1 cellular context compared by ENCODE assay signal in the genomic region with DNA sequence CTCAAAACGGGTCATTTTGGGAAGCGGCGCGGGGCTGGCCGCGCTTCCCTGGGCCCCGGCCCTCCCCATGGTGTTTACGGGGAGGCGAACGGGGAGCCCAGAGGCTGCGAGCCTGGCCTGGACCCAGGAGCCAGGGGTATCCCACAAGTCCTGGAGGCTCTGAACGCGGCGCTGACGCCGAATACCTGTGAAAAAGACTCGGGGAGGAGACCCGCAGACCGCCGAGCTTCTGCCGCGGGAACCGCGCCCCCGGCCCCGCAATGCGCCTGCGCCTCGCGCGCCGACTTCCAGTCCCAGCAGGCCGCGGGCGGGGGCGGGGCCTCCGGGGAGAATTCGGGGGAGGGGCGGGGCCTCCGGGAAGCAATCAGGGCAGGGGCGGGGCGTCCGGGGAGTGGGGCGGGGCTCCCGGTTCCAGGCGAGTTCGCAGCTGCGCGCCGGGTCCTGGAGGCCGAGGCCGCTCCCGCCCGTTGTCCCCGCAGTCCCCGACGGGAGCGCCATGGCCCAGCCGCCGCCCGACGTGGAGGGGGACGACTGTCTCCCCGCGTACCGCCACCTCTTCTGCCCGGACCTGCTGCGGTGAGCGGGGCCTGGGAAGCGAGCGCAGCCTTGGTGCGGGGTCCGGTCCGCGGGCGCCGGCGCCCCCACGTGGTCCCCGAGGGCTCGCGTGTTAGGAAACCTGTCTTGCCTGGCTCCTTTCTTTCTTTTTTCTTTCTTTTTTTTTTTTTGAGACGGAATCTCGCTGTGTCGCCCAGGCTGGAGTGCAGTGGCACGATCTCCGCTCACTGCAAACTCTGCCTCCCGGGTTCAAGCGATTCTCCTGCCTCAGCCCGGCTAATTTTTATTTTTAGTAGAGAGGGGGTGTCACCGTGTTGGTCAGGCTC.
TF ChIP-seq lines count a peak whose summit lies in the region.

TSS of gene DECR2 (plus strand) at position 418 of the 881 bp plus-strand sequence. CDS start at position 497, 79 bp downstream.

TF ChIP-seq in K562, 482 proteins besides CTCF, POLR2A, EP300 and RAD21 (continued from another document and continues in another):
- TF ChIP-seq RERE (CRISPR knock-in tag; IDR thresholded peaks at IDR 0.05; ENCODE audit: borderline replicate concordance) (no peak), SP1 (CRISPR knock-in tag; IDR thresholded peaks at IDR 0.05) (peak; percentile 70), ZNF165 (CRISPR knock-in tag; IDR thresholded peaks at IDR 0.05; ENCODE audit: borderline replicate concordance) (no peak), CREB1 (IDR thresholded peaks at IDR 0.05) (no peak), CREB1 (CRISPR knock-in tag; IDR thresholded peaks at IDR 0.05) (no peak), ZNF584 (CRISPR knock-in tag; IDR thresholded peaks at IDR 0.05; ENCODE audit: low read depth) (no peak), ZNF431 (CRISPR knock-in tag; IDR thresholded peaks at IDR 0.05) (0 out of 2 replicates have a peak, but pooled peaks have one; percentile 8), KAT2B (IDR thresholded peaks at IDR 0.05; ENCODE audit: low read depth, low read length) (no peak), NCOA6 (IDR thresholded peaks at IDR 0.05) (peak; percentile 95), ZNF184 (CRISPR knock-in tag; IDR thresholded peaks at IDR 0.05) (no peak), GATAD2A (IDR thresholded peaks at IDR 0.05) (0 out of 2 replicates have a peak, but pooled peaks have one; percentile 11), ZNF263 (CRISPR knock-in tag; IDR thresholded peaks at IDR 0.05; ENCODE audit: borderline replicate concordance) (peak; percentile 77; the same call in 1 of the 2 replicates), SRSF1 (IDR thresholded peaks at IDR 0.05; ENCODE audit: low read depth, low read length) (no peak), ZNF239 (CRISPR knock-in tag; IDR thresholded peaks at IDR 0.05) (no peak), BRF1 (IDR thresholded peaks at IDR 0.05; ENCODE audit: borderline replicate concordance, extremely low read depth, insufficient read length) (no peak), KAT7 (CRISPR knock-in tag; IDR thresholded peaks at IDR 0.05; ENCODE audit: borderline replicate concordance) (no peak; the same call in 1 of the 2 replicates), ZNF316 (IDR thresholded peaks at IDR 0.05) (peak; percentile 32; the same call in 1 of the 2 replicates), MCM7 (IDR thresholded peaks at IDR 0.05) (no peak), KDM2B (CRISPR knock-in tag; IDR thresholded peaks at IDR 0.05) (peak; percentile 96), POLR2B (IDR thresholded peaks at IDR 0.05; ENCODE audit: low read depth, partially characterized antibody) (peak; percentile 67), OTX1 (CRISPR knock-in tag; IDR thresholded peaks at IDR 0.05) (no peak), GATAD2B (IDR thresholded peaks at IDR 0.05; ENCODE audit: borderline replicate concordance) (no peak), MAFK (IDR thresholded peaks at IDR 0.05; ENCODE audit: low read length) (no peak), ZC3H11A (IDR thresholded peaks at IDR 0.05; ENCODE audit: low read depth, low read length) (no peak), BMI1 (IDR thresholded peaks at IDR 0.05; ENCODE audit: low read length) (no peak), TAF15 (IDR thresholded peaks at IDR 0.05; ENCODE audit: low read depth, low read length) (no peak), ZFP36 (IDR thresholded peaks at IDR 0.05; ENCODE audit: low read depth, low read length, partially characterized antibody) (no peak), CTBP1 (IDR thresholded peaks at IDR 0.05; ENCODE audit: borderline replicate concordance) (peak; percentile 51), PHTF2 (CRISPR knock-in tag; IDR thresholded peaks at IDR 0.05) (no peak), HDAC1 (IDR thresholded peaks at IDR 0.05) (peak in 1 of 2 experiments; percentile 82; a peak in 2 of 4 replicates), NCOA4 (IDR thresholded peaks at IDR 0.05; ENCODE audit: partially characterized antibody) (no peak), KLF13 (tag; IDR thresholded peaks at IDR 0.05; ENCODE audit: borderline replicate concordance, low read depth) (0 out of 2 replicates have a peak, but pooled peaks have one; percentile 38), CREB5 (CRISPR knock-in tag; IDR thresholded peaks at IDR 0.05) (no peak), U2AF1 (optimal IDR thresholded peaks at IDR 0.05; ENCODE audit: low read depth, low read length) (peak; percentile 87), ERF (CRISPR knock-in tag; IDR thresholded peaks at IDR 0.05) (peak; percentile 72; the same call in 1 of the 2 replicates), HNRNPK (IDR thresholded peaks at IDR 0.05; ENCODE audit: low read depth, low read length, poor library complexity, severe bottlenecking) (no peak), NFE2L1 (tag; IDR thresholded peaks at IDR 0.05; ENCODE audit: borderline replicate concordance, low read depth) (no peak), ZNF41 (CRISPR knock-in tag; conservative IDR thresholded peaks at IDR 0.05) (no peak), HLTF (IDR thresholded peaks at IDR 0.05) (peak; percentile 65), ARID4B (CRISPR knock-in tag; IDR thresholded peaks at IDR 0.05) (peak; percentile 77), REST (CRISPR knock-in tag; IDR thresholded peaks at IDR 0.05; ENCODE audit: low read depth) (no peak), ZNF384 (IDR thresholded peaks at IDR 0.05; ENCODE audit: low read depth, low read length) (peak; percentile 78), JUNB (CRISPR knock-in tag; conservative IDR thresholded peaks at IDR 0.05) (no peak), PHB2 (IDR thresholded peaks at IDR 0.05; ENCODE audit: low read depth) (peak; percentile 53; the same call in 1 of the 2 replicates), ZNF551 (CRISPR knock-in tag; IDR thresholded peaks at IDR 0.05) (no peak), FOSL1 (tag; conservative IDR thresholded peaks at IDR 0.05) (no peak), NR1H2 (CRISPR knock-in tag; IDR thresholded peaks at IDR 0.05) (no peak), GABPA (tag; conservative IDR thresholded peaks at IDR 0.05; ENCODE audit: low read depth) (peak; percentile 36; the same call in 1 of the 2 replicates), ZBED1 (IDR thresholded peaks at IDR 0.05) (no peak), MXI1 (IDR thresholded peaks at IDR 0.05; ENCODE audit: low read depth, low read length) (no peak), CBX1 (IDR thresholded peaks at IDR 0.05; ENCODE audit: low read depth) (peak; percentile 69; the same call in 1 of the 2 replicates)
- TF ChIP-seq, protein P1, sequence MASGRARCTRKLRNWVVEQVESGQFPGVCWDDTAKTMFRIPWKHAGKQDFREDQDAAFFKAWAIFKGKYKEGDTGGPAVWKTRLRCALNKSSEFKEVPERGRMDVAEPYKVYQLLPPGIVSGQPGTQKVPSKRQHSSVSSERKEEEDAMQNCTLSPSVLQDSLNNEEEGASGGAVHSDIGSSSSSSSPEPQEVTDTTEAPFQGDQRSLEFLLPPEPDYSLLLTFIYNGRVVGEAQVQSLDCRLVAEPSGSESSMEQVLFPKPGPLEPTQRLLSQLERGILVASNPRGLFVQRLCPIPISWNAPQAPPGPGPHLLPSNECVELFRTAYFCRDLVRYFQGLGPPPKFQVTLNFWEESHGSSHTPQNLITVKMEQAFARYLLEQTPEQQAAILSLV (tag; IDR thresholded peaks at IDR 0.05) = no peak
